Comparison of ENCODE assay signal across 1 cellular context in genomic region chr14:104731925-104732294, GRCh38.
TF ChIP-seq lines count a peak whose summit lies in the region.

No MANE protein-coding gene starts in this region.

TF ChIP-seq in K562, 482 proteins besides CTCF, POLR2A, EP300 and RAD21:
- TF ChIP-seq ATF2 (CRISPR knock-in tag; IDR thresholded peaks at IDR 0.05) = no peak
- peak; percentile 52 for TF ChIP-seq POLR2G (IDR thresholded peaks at IDR 0.05; ENCODE audit: low read depth, low read length)
TF ChIP-seq in K562: peak in this region for 1.
